Comparison of ENCODE assay signal across 1 cellular context in genomic region chr16:85125570-85126382, GRCh38.
A peak's percentile ranks its signal among the peaks of the same experiment; 100 is the strongest.
TF ChIP-seq lines count a peak whose summit lies in the region.

No MANE protein-coding gene starts in this region.

TF ChIP-seq in HepG2, 621 proteins besides CTCF, POLR2A, EP300 and RAD21 (continued from another document and continues in another):
- TF ChIP-seq KIAA2018 (CRISPR knock-in tag; IDR thresholded peaks at IDR 0.05; ENCODE audit: borderline replicate concordance) (no peak), HOXA3 (CRISPR knock-in tag; IDR thresholded peaks at IDR 0.05) (no peak), MTERF4 (CRISPR knock-in tag; IDR thresholded peaks at IDR 0.05) (peak; percentile 23; the same call in 1 of the 2 replicates), RFX1 (IDR thresholded peaks at IDR 0.05) (no peak), SUZ12 (IDR thresholded peaks at IDR 0.05; ENCODE audit: low read depth, low read length) (no peak), THAP8 (CRISPR knock-in tag; IDR thresholded peaks at IDR 0.05; ENCODE audit: borderline replicate concordance) (no peak), ZBTB10 (CRISPR knock-in tag; IDR thresholded peaks at IDR 0.05; ENCODE audit: borderline replicate concordance) (no peak), PAF1 (CRISPR knock-in tag; IDR thresholded peaks at IDR 0.05) (no peak), MED1 (CRISPR knock-in tag; IDR thresholded peaks at IDR 0.05) (0 out of 2 replicates have a peak, but pooled peaks have one; percentile 11), EED (CRISPR knock-in tag; IDR thresholded peaks at IDR 0.05) (no peak), ELF1 (CRISPR knock-in tag; IDR thresholded peaks at IDR 0.05) (no peak), ZSCAN22 (CRISPR knock-in tag; IDR thresholded peaks at IDR 0.05) (no peak), PLRG1 (conservative IDR thresholded peaks at IDR 0.05) (no peak), ZNF788 (CRISPR knock-in tag; IDR thresholded peaks at IDR 0.05; ENCODE audit: borderline replicate concordance) (0 out of 2 replicates have a peak, but pooled peaks have one; percentile 29), ZNF629 (CRISPR knock-in tag; conservative IDR thresholded peaks at IDR 0.05) (no peak), ZNF274 (CRISPR knock-in tag; IDR thresholded peaks at IDR 0.05) (peak; percentile 20; the same call in 1 of the 2 replicates), ZSCAN31 (CRISPR knock-in tag; IDR thresholded peaks at IDR 0.05; ENCODE audit: low read depth) (no peak), ETV6 (CRISPR knock-in tag; conservative IDR thresholded peaks at IDR 0.05) (no peak), PRMT3 (CRISPR knock-in tag; IDR thresholded peaks at IDR 0.05; ENCODE audit: borderline replicate concordance, low read depth) (no peak), FOXO1 (CRISPR knock-in tag; IDR thresholded peaks at IDR 0.05) (peak; percentile 15; the same call in 1 of the 2 replicates), ZNF687 (CRISPR knock-in tag; IDR thresholded peaks at IDR 0.05) (peak; percentile 10; the same call in 1 of the 2 replicates), SIN3A (IDR thresholded peaks at IDR 0.05; ENCODE audit: borderline replicate concordance, low read depth, low read length) (no peak), ZNF414 (CRISPR knock-in tag; IDR thresholded peaks at IDR 0.05) (no peak), CHD4 (IDR thresholded peaks at IDR 0.05; ENCODE audit: borderline replicate concordance, low read length) (no peak), ZBTB20 (CRISPR knock-in tag; IDR thresholded peaks at IDR 0.05; ENCODE audit: borderline replicate concordance, low read depth) (no peak), ZNF891 (CRISPR knock-in tag; IDR thresholded peaks at IDR 0.05) (0 out of 2 replicates have a peak, but pooled peaks have one; percentile 27), SPEN (CRISPR knock-in tag; IDR thresholded peaks at IDR 0.05; ENCODE audit: low read depth) (0 out of 2 replicates have a peak, but pooled peaks have one; percentile 1), ZNF558 (CRISPR knock-in tag; IDR thresholded peaks at IDR 0.05; ENCODE audit: borderline replicate concordance) (no peak), ZNF20 (CRISPR knock-in tag; IDR thresholded peaks at IDR 0.05) (no peak), MAF1 (CRISPR knock-in tag; IDR thresholded peaks at IDR 0.05; ENCODE audit: borderline replicate concordance) (no peak), ZNF260 (CRISPR knock-in tag; IDR thresholded peaks at IDR 0.05; ENCODE audit: borderline replicate concordance, low read depth) (no peak), ZNF614 (CRISPR knock-in tag; IDR thresholded peaks at IDR 0.05; ENCODE audit: borderline replicate concordance) (no peak), ZKSCAN8 (CRISPR knock-in tag; IDR thresholded peaks at IDR 0.05; ENCODE audit: borderline replicate concordance) (peak; percentile 94)
- TF ChIP-seq, protein P1, sequence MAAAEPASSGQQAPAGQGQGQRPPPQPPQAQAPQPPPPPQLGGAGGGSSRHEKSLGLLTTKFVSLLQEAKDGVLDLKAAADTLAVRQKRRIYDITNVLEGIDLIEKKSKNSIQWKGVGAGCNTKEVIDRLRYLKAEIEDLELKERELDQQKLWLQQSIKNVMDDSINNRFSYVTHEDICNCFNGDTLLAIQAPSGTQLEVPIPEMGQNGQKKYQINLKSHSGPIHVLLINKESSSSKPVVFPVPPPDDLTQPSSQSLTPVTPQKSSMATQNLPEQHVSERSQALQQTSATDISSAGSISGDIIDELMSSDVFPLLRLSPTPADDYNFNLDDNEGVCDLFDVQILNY (CRISPR knock-in tag; conservative IDR thresholded peaks at IDR 0.05): no peak
- TF ChIP-seq, protein P2, sequence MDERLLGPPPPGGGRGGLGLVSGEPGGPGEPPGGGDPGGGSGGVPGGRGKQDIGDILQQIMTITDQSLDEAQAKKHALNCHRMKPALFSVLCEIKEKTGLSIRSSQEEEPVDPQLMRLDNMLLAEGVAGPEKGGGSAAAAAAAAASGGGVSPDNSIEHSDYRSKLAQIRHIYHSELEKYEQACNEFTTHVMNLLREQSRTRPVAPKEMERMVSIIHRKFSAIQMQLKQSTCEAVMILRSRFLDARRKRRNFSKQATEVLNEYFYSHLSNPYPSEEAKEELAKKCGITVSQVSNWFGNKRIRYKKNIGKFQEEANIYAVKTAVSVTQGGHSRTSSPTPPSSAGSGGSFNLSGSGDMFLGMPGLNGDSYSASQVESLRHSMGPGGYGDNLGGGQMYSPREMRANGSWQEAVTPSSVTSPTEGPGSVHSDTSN (CRISPR knock-in tag; IDR thresholded peaks at IDR 0.05): no peak
